In genomic region chr2:74391580-74392448, GRCh38 we compare ENCODE assay signal across 8 cellular contexts. TPM values are rescaled to one million over a fixed set of nuclear protein-coding genes. Genes with fewer than 3 reads are reported as not detected.
DNase-seq lines count a peak whose midpoint lies in the region; ATAC-seq and TF ChIP-seq lines count a peak whose summit lies in the region.

No MANE protein-coding gene starts in this region.

- peak overlapping the region; percentile 97 for H3K4me2 ChIP-seq in OCI-LY1 (ENCODE audit: low read length)

- peak; percentile 96 for TF ChIP-seq CTCF in OCI-LY1 (IDR thresholded peaks at IDR 0.05; ENCODE audit: low read length)
- peak; percentile 99 for TF ChIP-seq CTCF in epithelial cell of esophagus (IDR thresholded peaks at IDR 0.05; ENCODE audit: insufficient read depth, low read depth, low read length, missing control alignments)
- peak; percentile 97 for TF ChIP-seq CTCF in mucosa of descending colon (IDR thresholded peaks at IDR 0.05)

- intact Hi-C loops in mucosa of descending colon (cut with DNase I, micrococcal nuclease), result loop anchor here in 1 of 2 donors (10.0 kb wide), 1 partner anchor 57 kb away; no protein-coding TSS in a partner anchor

- no peaks in the 10 kb centered on the region for H3F3A ChIP-seq in OCI-LY1 (ENCODE audit: insufficient read depth, low read length)

- DNase-seq in COR-L47 (lab: John Stamatoyannopoulos, UW) (peak; percentile 82), HuH-7 (ENCODE audit: low spot score) (peak; percentile 63), activated T-cell treated with anti-CD3 and anti-CD28 coated beads for 1 hour (ENCODE audit: low read depth) (peak; percentile 99), epithelial cell of esophagus (ENCODE audit: low read depth) (peak; percentile 93), mucosa of descending colon (peak; percentile 91 to 97 (median 95))
- DNase-seq in stimulated activated CD8-positive, alpha-beta memory T cell treated with anti-CD3 and anti-CD28 coated beads, Interleukin-4, amount 100 ng/mL, for 24 hours (ENCODE audit: low read depth), result peak; percentile 90

- H3K27me3 ChIP-seq in OCI-LY1 (ENCODE audit: insufficient read depth, low read length), result no peaks in the 10 kb centered on the region

- ATAC-seq in GM21360 (IDR thresholded peaks at IDR 0.05; ENCODE audit: unreplicated experiment), result peak; percentile 69
- peak; percentile 99 for ATAC-seq in mucosa of descending colon

- H3K4me3 ChIP-seq in OCI-LY1 (ENCODE audit: low read depth, low read length, poor library complexity, severe bottlenecking), result peak overlapping the region; percentile 90
- peak overlapping the region; percentile 80 for H3K4me3 ChIP-seq in epithelial cell of esophagus (ENCODE audit: low read length)
- H3K4me3 ChIP-seq in mucosa of descending colon, result peak overlapping the region; percentile 93

- H3K36me3 ChIP-seq in OCI-LY1 (ENCODE audit: insufficient read depth, low read length), result no peaks in the 10 kb centered on the region
- H3K36me3 ChIP-seq in mucosa of descending colon (ENCODE audit: low read depth), result no peaks in the 10 kb centered on the region

- H3K9ac ChIP-seq in OCI-LY1 (ENCODE audit: low read length), result peak overlapping the region; percentile 89

- H4K20me1 ChIP-seq in OCI-LY1 (ENCODE audit: insufficient read depth, low read length), result no peaks in the 10 kb centered on the region

- H3K79me2 ChIP-seq in OCI-LY1 (ENCODE audit: insufficient read depth, low read length), result 0 out of 2 replicates have a peak, but pooled peaks cover 3% of the 10 kb centered on the region

- H3K9me2 ChIP-seq in OCI-LY1 (ENCODE audit: low read depth, low read length), result no peaks in the 10 kb centered on the region

- H3K9me3 ChIP-seq in OCI-LY1 (ENCODE audit: low read length), result no peaks in the 10 kb centered on the region
- H3K9me3 ChIP-seq in mucosa of descending colon, result no peaks in the 10 kb centered on the region

- H3K4me1 ChIP-seq in OCI-LY1 (ENCODE audit: insufficient read depth, low read length, severe bottlenecking) (peaks cover 22% of the 10 kb centered on the region), mucosa of descending colon (ENCODE audit: low read depth) (peaks cover 10% of the 10 kb centered on the region)

- H2AFZ ChIP-seq in OCI-LY1 (ENCODE audit: low read length), result peak overlapping the region; percentile 95

- H3K27ac ChIP-seq in OCI-LY1 (ENCODE audit: low read depth, low read length, poor library complexity, severe bottlenecking), result peak overlapping the region; percentile 39

RNA-seq across cellular contexts. Expression of gene DCTN1, which starts 11.7 kb away (rescaled TPM):
- 100 to 1,000 TPM; 114 to 159 (median 116) TPM for total RNA-seq in mucosa of descending colon

RNA-seq across cellular contexts. Expression of gene C2orf81, which starts 29.6 kb away (rescaled TPM):
- 1 to 10 TPM in 2 of 3 donors, under 1 TPM in 1; 0.53 to 2.3 (median 1.9) TPM for total RNA-seq in mucosa of descending colon

RNA-seq across cellular contexts. Expression of gene WDR54, which starts 29.7 kb away (rescaled TPM):
- total RNA-seq in mucosa of descending colon, result 1 to 10 TPM; 4.0 to 4.8 (median 4.5) TPM

RNA-seq across cellular contexts. Expression of gene SLC4A5, which starts 48.6 kb away (rescaled TPM):
- total RNA-seq in mucosa of descending colon, result 1 to 10 TPM; 2.1 to 3.1 (median 2.1) TPM

RNA-seq across cellular contexts. Expression of gene RTKN, which starts 49.9 kb away (rescaled TPM):
- total RNA-seq in mucosa of descending colon, result 10 to 100 TPM; 49.2 to 60.7 (median 49.7) TPM

Comparison
In these comparisons a context has a peak if more than half of its experiments do, and no peak if none do; other contexts are left out.
1. Peak in every context shown above with its lines: DNase-seq, ATAC-seq, H3K4me3 ChIP-seq and H3K27ac ChIP-seq.